10 cellular contexts compared by ENCODE assay signal in genomic region chr1:59292557-59292956, GRCh38. TPM values are rescaled to one million over a fixed set of nuclear protein-coding genes. Genes with fewer than 3 reads are reported as not detected.
DNase-seq lines count a peak whose midpoint lies in the region; ATAC-seq and TF ChIP-seq lines count a peak whose summit lies in the region.
"Had no signal": no experiment of that assay in that cellular context is flagged by ENCODE, and none has a peak within 500 bp of the region (broad histone marks: within the 10 kb centered on the region; RNA-seq: fewer than 3 reads in every experiment).

No MANE protein-coding gene starts in this region.

- peaks cover 4% of the 10 kb centered on the region for H3K79me2 ChIP-seq in Loucy (ENCODE audit: insufficient read depth, low read length)
- no peaks in the 10 kb centered on the region for H3K79me2 ChIP-seq in OCI-LY7 (ENCODE audit: insufficient read depth, low read depth, low read length)

- no peak overlapping the region for H3K27ac ChIP-seq in OCI-LY7 (ENCODE audit: low read depth, low read length, poor library complexity, severe bottlenecking)
- H3K27ac ChIP-seq: SJCRH30 had no signal

- H3K4me2 ChIP-seq in Loucy (ENCODE audit: low read depth, low read length, poor library complexity, severe bottlenecking) (peak overlapping the region; percentile 11), OCI-LY7 (ENCODE audit: low read length) (no peak overlapping the region)

- H3K4me1 Mint-ChIP-seq in natural killer cell: peaks cover 66% of the 10 kb centered on the region in 2 donors

- TF ChIP-seq CTCF in GM12865 (IDR thresholded peaks at IDR 0.05; ENCODE audit: insufficient read depth, low read depth, low read length, missing control alignments) (no peak), Loucy (conservative IDR thresholded peaks at IDR 0.05; ENCODE audit: low read length) (peak; percentile 23), natural killer cell (IDR thresholded peaks at IDR 0.05) (no peak), OCI-LY7 (conservative IDR thresholded peaks at IDR 0.05; ENCODE audit: low read length) (no peak)

- no peaks in the 10 kb centered on the region for H3K9me3 Mint-ChIP-seq in natural killer cell

- H3K27me3 ChIP-seq in Loucy (ENCODE audit: insufficient read depth, low read length, poor library complexity, severe bottlenecking): no peaks in the 10 kb centered on the region
- H3K27me3 ChIP-seq: SJCRH30 had no signal

- DNase-seq in GM12865 (ENCODE audit: low read depth): peak; percentile 59
- DNase-seq in dermis microvascular lymphatic vessel endothelial cell (ENCODE audit: low read depth in 2 of 2): peak; percentile 83 to 95
- DNase-seq in natural killer cell: peak; percentile 34
- DNase-seq in activated CD4-positive, CD25-positive, alpha-beta regulatory T cell treated with anti-CD3 and anti-CD28 coated beads, Interleukin-2, amount 50 U/mL, for 72 hours: no peak
- DNase-seq in COLO668 (lab: John Stamatoyannopoulos, UW; ENCODE audit: unreplicated experiment): no peak
- no peak for DNase-seq in NCI-H128 (lab: John Stamatoyannopoulos, UW; ENCODE audit: unreplicated experiment)
- no peak for DNase-seq in OCI-LY7 (ENCODE audit: low spot score)
- DNase-seq: effector CD8-positive, alpha-beta T cell had no signal

- peak; percentile 46 to 66 (median 52) for ATAC-seq in natural killer cell

- H3K27me3 Mint-ChIP-seq in natural killer cell (ENCODE audit: low read depth in 2 of 2): peaks cover 0 to 2% of the 10 kb centered on the region in 2 donors

- H3K4me3 ChIP-seq in GM12865 (ENCODE audit: low read depth, low read length): no peak overlapping the region
- no peak overlapping the region for H3K4me3 ChIP-seq in Loucy (ENCODE audit: low read length, poor library complexity, severe bottlenecking)
- H3K4me3 ChIP-seq in OCI-LY7 (ENCODE audit: low read depth, low read length, poor library complexity, severe bottlenecking): no peak overlapping the region
- H3K4me3 ChIP-seq: SJCRH30 had no signal

- peaks cover 24% of the 10 kb centered on the region for H3K4me1 ChIP-seq in Loucy (ENCODE audit: insufficient read depth, low read length, poor library complexity, severe bottlenecking)
- no peaks in the 10 kb centered on the region for H3K4me1 ChIP-seq in OCI-LY7 (ENCODE audit: insufficient read depth, low read length, poor library complexity, severe bottlenecking)

- H3K9me2 ChIP-seq in Loucy (replicated peaks; ENCODE audit: low read depth, low read length) (no peaks in the 10 kb centered on the region), OCI-LY7 (ENCODE audit: insufficient read depth, low read length) (no peaks in the 10 kb centered on the region)

- CTCF ChIA-PET in OCI-LY7 (lab: Charles Lee; ENCODE audit: unreplicated experiment): no interaction called here

- H4K20me1 ChIP-seq in Loucy (ENCODE audit: insufficient read depth, low read length, poor library complexity, severe bottlenecking): no peaks in the 10 kb centered on the region
- H4K20me1 ChIP-seq in OCI-LY7 (ENCODE audit: insufficient read depth, low read length): no peaks in the 10 kb centered on the region

- no peak overlapping the region for H3K9ac ChIP-seq in Loucy (ENCODE audit: low read depth, low read length, poor library complexity, severe bottlenecking)

- intact Hi-C loops in natural killer cell (cut with micrococcal nuclease): loop anchor here (1.0 to 10.0 kb wide), 6 partner anchors 40 to 538 kb away; no protein-coding TSS in a partner anchor
- intact Hi-C loops in OCI-LY7 (cut with micrococcal nuclease; ENCODE audit: unreplicated experiment): loop anchor here (10.0 kb wide), 1 partner anchor 508 kb away; the partner anchor contains the start of gene JUN

- no peak overlapping the region for H2AFZ ChIP-seq in Loucy (ENCODE audit: low read length)
- H2AFZ ChIP-seq in OCI-LY7 (ENCODE audit: low read length): no peak overlapping the region

- H3K9me3 ChIP-seq in Loucy (ENCODE audit: insufficient read depth, low read depth, low read length): no peaks in the 10 kb centered on the region
- H3K9me3 ChIP-seq in OCI-LY7 (ENCODE audit: low read length): no peaks in the 10 kb centered on the region
- H3K9me3 ChIP-seq: SJCRH30 had no signal

- H3K4me3 Mint-ChIP-seq in natural killer cell: peak overlapping the region; percentile 71

- POLR2A ChIA-PET in OCI-LY7 (lab: Charles Lee): interaction anchor here (0.9 kb wide), 1 partner anchor 217 kb away, joined by 3 read pairs; no protein-coding TSS in a partner anchor

- no peaks in the 10 kb centered on the region for H3K36me3 ChIP-seq in Loucy (ENCODE audit: insufficient read depth, low read length)
- no peaks in the 10 kb centered on the region for H3K36me3 ChIP-seq in OCI-LY7 (ENCODE audit: insufficient read depth, low read length)
- H3K36me3 ChIP-seq: SJCRH30 had no signal

- BruUV-seq in OCI-LY7 (replicated peaks; lab: Mats Ljungman, UMichigan): no TSS peak

- H3K36me3 Mint-ChIP-seq in natural killer cell: no peaks in the 10 kb centered on the region

- peaks cover 5% of the 10 kb centered on the region; the same call in 1 of the 2 replicates for H3F3A ChIP-seq in Loucy (ENCODE audit: low read depth)

- H3K27ac Mint-ChIP-seq in natural killer cell: peak overlapping the region; percentile 90 to 95

RNA-seq across cellular contexts. Expression of gene FGGY, which starts 4.3 kb away (rescaled TPM):
- 8.5 and 11.1 TPM in 2 replicates for total RNA-seq in dermis microvascular lymphatic vessel endothelial cell
- total RNA-seq in natural killer cell: 10 to 100 TPM; 21.8 to 31.5 (median 21.8) TPM
- total RNA-seq in OCI-LY7 (2014; rRNA removed; shearing (Covaris generic)): 0.18 and 0.63 TPM in 2 replicates
- 4.5 and 4.9 TPM in 2 replicates for total RNA-seq in OCI-LY7 (2022)

Comparison
In these comparisons a context has a peak if more than half of its experiments do, and no peak if none do; other contexts are left out.
1. DNase-seq: peak in GM12865 (single experiment), dermis microvascular lymphatic vessel endothelial cell (2 of 2) and natural killer cell (single experiment); none in activated CD4-positive, CD25-positive, alpha-beta regulatory T cell treated with anti-CD3 and anti-CD28 coated beads, Interleukin-2, amount 50 U/mL, for 72 hours (single experiment), COLO668 (single experiment), NCI-H128 (single experiment) and OCI-LY7 (single experiment).